In the genomic region with DNA sequence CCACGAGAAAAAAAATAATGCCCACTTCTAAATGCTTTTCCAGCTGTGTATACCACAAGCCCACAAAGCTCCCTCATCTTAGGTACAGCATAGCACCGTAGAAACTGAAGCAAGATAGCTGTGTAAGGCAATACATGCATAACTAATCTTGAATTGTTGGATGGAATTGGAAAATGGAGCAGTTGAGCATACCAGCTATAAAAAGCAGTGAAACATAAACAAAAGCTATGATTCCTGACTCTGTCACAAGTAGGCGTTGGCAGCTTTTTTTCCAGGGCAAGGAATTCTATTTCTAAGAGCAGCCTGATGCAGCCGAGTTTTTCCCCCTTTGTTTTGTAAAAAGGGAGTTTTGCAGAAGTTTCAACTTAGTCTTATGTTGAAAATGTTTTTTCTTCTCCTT, we compare ENCODE assay signal across 24 cellular contexts. TPM values are rescaled to one million over a fixed set of nuclear protein-coding genes. Genes with fewer than 3 reads are reported as not detected.
DNase-seq lines count a peak whose midpoint lies in the region; TF ChIP-seq lines count a peak whose summit lies in the region.
"Had no signal": no experiment of that assay in that cellular context is flagged by ENCODE, and none has a peak within 500 bp of the region (broad histone marks: within the 10 kb centered on the region; RNA-seq: fewer than 3 reads in every experiment).

No MANE protein-coding gene starts in this region.

- H3K27me3 ChIP-seq in osteoblast (ENCODE audit: insufficient read depth, low read length), result no peaks in the 10 kb centered on the region
- H3K27me3 ChIP-seq in colonic mucosa, result no peaks in the 10 kb centered on the region
- no peaks in the 10 kb centered on the region for H3K27me3 ChIP-seq in esophagus squamous epithelium
- H3K27me3 ChIP-seq: breast epithelium had no signal

- no peaks in the 10 kb centered on the region for H3K79me2 ChIP-seq in osteoblast (ENCODE audit: insufficient read depth, low read length)

- H3K4me1 ChIP-seq in osteoblast (ENCODE audit: insufficient read depth, low read length), result peaks cover 26% of the 10 kb centered on the region
- H3K4me1 ChIP-seq in colonic mucosa, result peaks cover 4% of the 10 kb centered on the region
- peaks cover 0 to 12% (median 7%) of the 10 kb centered on the region in 3 donors for H3K4me1 ChIP-seq in esophagus squamous epithelium
- H3K4me1 ChIP-seq: breast epithelium had no signal

- peak overlapping the region; percentile 2 for H2AFZ ChIP-seq in osteoblast (ENCODE audit: low read length)

- H3K36me3 ChIP-seq in osteoblast (ENCODE audit: insufficient read depth, low read length) (no peaks in the 10 kb centered on the region), colonic mucosa (no peaks in the 10 kb centered on the region), esophagus squamous epithelium (no peaks in the 10 kb centered on the region)
- H3K36me3 ChIP-seq: breast epithelium, WERI-Rb-1 had no signal

- intact Hi-C loops in colonic mucosa (cut with DNase I) (no loop called here), esophagus squamous epithelium (cut with DNase I) (no loop called here)

- H3K4me3 ChIP-seq in osteoblast (ENCODE audit: insufficient read depth, low read length) (no peak overlapping the region), colonic mucosa (no peak overlapping the region), esophagus squamous epithelium (no peak overlapping the region)
- H3K4me3 ChIP-seq: breast epithelium, K562 had no signal

- H3K9me3 ChIP-seq in osteoblast (ENCODE audit: low read depth, low read length), result no peaks in the 10 kb centered on the region
- H3K9me3 ChIP-seq in colonic mucosa, result no peaks in the 10 kb centered on the region
- H3K9me3 ChIP-seq in esophagus squamous epithelium, result no peaks in the 10 kb centered on the region
- H3K9me3 ChIP-seq: breast epithelium had no signal

- peak; percentile 42 for DNase-seq in EL
- DNase-seq in fibroblast of gingiva (ENCODE audit: low read depth), result peak; percentile 68
- peak; percentile 87 for DNase-seq in osteoblast (ENCODE audit: insufficient read length, low spot score, missing footprints)
- no peak for DNase-seq in HUDEP-2 (lab: John Stamatoyannopoulos, UW; ENCODE audit: unreplicated experiment in 76 of 76)
- DNase-seq in colonic mucosa, result no peak
- no peak for DNase-seq in DMS53 treated with DMSO at 0.1 percent for 48 hours (lab: John Stamatoyannopoulos, UW; ENCODE audit: unreplicated experiment)
- DNase-seq in esophagus squamous epithelium (lab: John Stamatoyannopoulos, UW), result no peak
- DNase-seq: activated CD8-positive, alpha-beta T cell treated with anti-CD3 and anti-CD28 coated beads, Interleukin-2, amount 10 ng/mL, durations not matched to agents 7 days and 5 days; activated naive CD4-positive, alpha-beta T cell treated with anti-CD3 and anti-CD28 coated beads, Interleukin-2, amount 10 ng/mL, durations not matched to agents 7 days and 5 days; activated T-cell treated with anti-CD3 and anti-CD28 coated beads, Interleukin-2, amount 50 U/mL, for 4 hours; CD4-positive, alpha-beta T cell; DND-41; midbrain; NCI-H1092 treated with DMSO at 0.1 percent for 48 hours; NCI-H69; SHP77; T-helper 1 cell; WERI-Rb-1 had no signal

- TF ChIP-seq CTCF in VCaP (conservative IDR thresholded peaks at IDR 0.05) (no peak), osteoblast (IDR thresholded peaks at IDR 0.05; ENCODE audit: extremely low read depth, low read depth, low read length) (no peak), colonic mucosa (IDR thresholded peaks at IDR 0.05) (no peak), esophagus squamous epithelium (IDR thresholded peaks at IDR 0.05) (no peak)

- H3K4me2 ChIP-seq in osteoblast (ENCODE audit: insufficient read depth, low read length), result peak overlapping the region; percentile 61

- TF ChIP-seq POLR2A in esophagus squamous epithelium (IDR thresholded peaks at IDR 0.05), result no peak

- peak overlapping the region; percentile 49 for H3K27ac ChIP-seq in VCaP
- H3K27ac ChIP-seq in osteoblast (ENCODE audit: low read depth, low read length), result peak overlapping the region; percentile 24
- H3K27ac ChIP-seq in colonic mucosa, result no peak overlapping the region
- H3K27ac ChIP-seq in esophagus squamous epithelium, result no peak overlapping the region
- H3K27ac ChIP-seq: breast epithelium, HL-60, WERI-Rb-1 had no signal

- H3K9ac ChIP-seq in colonic mucosa (ENCODE audit: low read depth in 2 of 2, low read length in 2 of 2), result no peak overlapping the region

- 44 to 57% methylated on average over 4 of the region's 4 CpGs for WGBS in esophagus squamous epithelium, 2 donors

- H4K20me1 ChIP-seq in osteoblast (ENCODE audit: insufficient read depth, low read length), result no peaks in the 10 kb centered on the region

RNA-seq across cellular contexts. Expression of a gene that starts 32.4 kb away (rescaled TPM):
- total RNA-seq in osteoblast, result not detected in 2 replicates
- total RNA-seq in colonic mucosa, result under 1 TPM in 1 of 2 donors, not detected in 1; 0.24 TPM
- total RNA-seq in esophagus squamous epithelium, result not detected
- total RNA-seq: activated CD8-positive, alpha-beta T cell treated with anti-CD3 and anti-CD28 coated beads, Interleukin-2, amount 10 ng/mL, durations not matched to agents 7 days and 5 days; activated T-cell treated with anti-CD3 and anti-CD28 coated beads, Interleukin-2, amount 50 U/mL, for 4 hours; CD4-positive, alpha-beta T cell; esophagus mucosa; K562; neural crest cell had no signal

RNA-seq across cellular contexts. Expression of a gene that starts 48.0 kb away (rescaled TPM):
- 14.7 and 15.2 TPM in 2 replicates for total RNA-seq in osteoblast
- total RNA-seq in colonic mucosa, result 10 to 100 TPM; 21.9 to 34.6 TPM
- 10 to 100 TPM in 3 of 4 donors, 1 to 10 TPM in 1; 9.7 to 26.8 (median 20.9) TPM for total RNA-seq in esophagus squamous epithelium

Comparison
In these comparisons a context has a peak if more than half of its experiments do, and no peak if none do; other contexts are left out.
1. DNase-seq: peak in EL (single experiment), fibroblast of gingiva (single experiment) and osteoblast (single experiment); none in HUDEP-2 (0 of 76), colonic mucosa (single experiment), DMS53 treated with DMSO at 0.1 percent for 48 hours (single experiment) and esophagus squamous epithelium (single experiment).
2. H3K27ac ChIP-seq: peak in VCaP (single experiment) and osteoblast (single experiment); none in colonic mucosa (single experiment) and esophagus squamous epithelium (0 of 4).